1 cellular context compared by ENCODE assay signal in the genomic region with DNA sequence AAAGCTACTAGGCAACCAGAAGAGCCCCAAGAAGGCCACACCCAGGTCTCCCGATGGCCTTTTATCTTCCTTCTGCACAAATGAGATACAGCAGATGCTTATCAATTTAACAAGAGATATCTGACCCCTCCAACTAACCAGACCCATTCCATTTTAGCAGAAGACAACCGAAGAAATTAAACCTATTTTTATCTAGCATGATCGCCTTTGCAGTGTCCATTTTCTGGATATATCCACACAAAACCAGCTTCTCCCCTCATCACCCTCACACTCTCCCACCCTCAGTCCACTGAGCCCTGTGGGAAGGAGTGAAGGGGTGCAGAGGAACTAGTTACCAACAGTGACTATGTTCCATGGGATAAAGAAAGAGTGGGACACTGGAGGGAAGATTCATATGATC.
A peak's percentile ranks its signal among the peaks of the same experiment; 100 is the strongest.
TF ChIP-seq lines count a peak whose summit lies in the region.

No MANE protein-coding gene starts in this region.

TF ChIP-seq in K562, 482 proteins besides CTCF, POLR2A, EP300 and RAD21 (continued from another document and continues in another):
- TF ChIP-seq, protein P1, sequence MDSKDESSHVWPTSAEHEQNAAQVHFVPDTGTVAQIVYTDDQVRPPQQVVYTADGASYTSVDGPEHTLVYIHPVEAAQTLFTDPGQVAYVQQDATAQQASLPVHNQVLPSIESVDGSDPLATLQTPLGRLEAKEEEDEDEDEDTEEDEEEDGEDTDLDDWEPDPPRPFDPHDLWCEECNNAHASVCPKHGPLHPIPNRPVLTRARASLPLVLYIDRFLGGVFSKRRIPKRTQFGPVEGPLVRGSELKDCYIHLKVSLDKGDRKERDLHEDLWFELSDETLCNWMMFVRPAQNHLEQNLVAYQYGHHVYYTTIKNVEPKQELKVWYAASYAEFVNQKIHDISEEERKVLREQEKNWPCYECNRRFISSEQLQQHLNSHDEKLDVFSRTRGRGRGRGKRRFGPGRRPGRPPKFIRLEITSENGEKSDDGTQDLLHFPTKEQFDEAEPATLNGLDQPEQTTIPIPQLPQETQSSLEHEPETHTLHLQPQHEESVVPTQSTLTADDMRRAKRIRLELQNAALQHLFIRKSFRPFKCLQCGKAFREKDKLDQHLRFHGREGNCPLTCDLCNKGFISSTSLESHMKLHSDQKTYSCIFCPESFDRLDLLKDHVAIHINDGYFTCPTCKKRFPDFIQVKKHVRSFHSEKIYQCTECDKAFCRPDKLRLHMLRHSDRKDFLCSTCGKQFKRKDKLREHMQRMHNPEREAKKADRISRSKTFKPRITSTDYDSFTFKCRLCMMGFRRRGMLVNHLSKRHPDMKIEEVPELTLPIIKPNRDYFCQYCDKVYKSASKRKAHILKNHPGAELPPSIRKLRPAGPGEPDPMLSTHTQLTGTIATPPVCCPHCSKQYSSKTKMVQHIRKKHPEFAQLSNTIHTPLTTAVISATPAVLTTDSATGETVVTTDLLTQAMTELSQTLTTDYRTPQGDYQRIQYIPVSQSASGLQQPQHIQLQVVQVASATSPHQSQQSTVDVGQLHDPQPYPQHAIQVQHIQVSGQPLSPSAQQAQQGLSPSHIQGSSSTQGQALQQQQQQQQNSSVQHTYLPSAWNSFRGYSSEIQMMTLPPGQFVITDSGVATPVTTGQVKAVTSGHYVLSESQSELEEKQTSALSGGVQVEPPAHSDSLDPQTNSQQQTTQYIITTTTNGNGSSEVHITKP (IDR thresholded peaks at IDR 0.05; ENCODE audit: partially characterized antibody): no peak
- TF ChIP-seq ZFP30 (CRISPR knock-in tag; IDR thresholded peaks at IDR 0.05; ENCODE audit: borderline replicate concordance): no peak
- TF ChIP-seq MTA2 (IDR thresholded peaks at IDR 0.05; ENCODE audit: low read depth): peak; percentile 66
- TF ChIP-seq DPF2 (IDR thresholded peaks at IDR 0.05): peak; percentile 62
- TF ChIP-seq CHD2 (IDR thresholded peaks at IDR 0.05; ENCODE audit: low read depth, low read length): no peak
- TF ChIP-seq, protein P2, sequence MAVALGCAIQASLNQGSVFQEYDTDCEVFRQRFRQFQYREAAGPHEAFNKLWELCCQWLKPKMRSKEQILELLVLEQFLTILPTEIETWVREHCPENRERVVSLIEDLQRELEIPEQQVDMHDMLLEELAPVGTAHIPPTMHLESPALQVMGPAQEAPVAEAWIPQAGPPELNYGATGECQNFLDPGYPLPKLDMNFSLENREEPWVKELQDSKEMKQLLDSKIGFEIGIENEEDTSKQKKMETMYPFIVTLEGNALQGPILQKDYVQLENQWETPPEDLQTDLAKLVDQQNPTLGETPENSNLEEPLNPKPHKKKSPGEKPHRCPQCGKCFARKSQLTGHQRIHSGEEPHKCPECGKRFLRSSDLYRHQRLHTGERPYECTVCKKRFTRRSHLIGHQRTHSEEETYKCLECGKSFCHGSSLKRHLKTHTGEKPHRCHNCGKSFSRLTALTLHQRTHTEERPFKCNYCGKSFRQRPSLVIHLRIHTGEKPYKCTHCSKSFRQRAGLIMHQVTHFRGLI (CRISPR knock-in tag; IDR thresholded peaks at IDR 0.05): 0 out of 2 replicates have a peak, but pooled peaks have one; percentile 60
- TF ChIP-seq, protein P3, sequence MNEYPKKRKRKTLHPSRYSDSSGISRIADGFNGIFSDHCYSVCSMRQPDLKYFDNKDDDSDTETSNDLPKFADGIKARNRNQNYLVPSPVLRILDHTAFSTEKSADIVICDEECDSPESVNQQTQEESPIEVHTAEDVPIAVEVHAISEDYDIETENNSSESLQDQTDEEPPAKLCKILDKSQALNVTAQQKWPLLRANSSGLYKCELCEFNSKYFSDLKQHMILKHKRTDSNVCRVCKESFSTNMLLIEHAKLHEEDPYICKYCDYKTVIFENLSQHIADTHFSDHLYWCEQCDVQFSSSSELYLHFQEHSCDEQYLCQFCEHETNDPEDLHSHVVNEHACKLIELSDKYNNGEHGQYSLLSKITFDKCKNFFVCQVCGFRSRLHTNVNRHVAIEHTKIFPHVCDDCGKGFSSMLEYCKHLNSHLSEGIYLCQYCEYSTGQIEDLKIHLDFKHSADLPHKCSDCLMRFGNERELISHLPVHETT (CRISPR knock-in tag; conservative IDR thresholded peaks at IDR 0.05 in 1 of 2, IDR thresholded peaks at IDR 0.05 in 1 of 2): no peak
- TF ChIP-seq, protein P4, sequence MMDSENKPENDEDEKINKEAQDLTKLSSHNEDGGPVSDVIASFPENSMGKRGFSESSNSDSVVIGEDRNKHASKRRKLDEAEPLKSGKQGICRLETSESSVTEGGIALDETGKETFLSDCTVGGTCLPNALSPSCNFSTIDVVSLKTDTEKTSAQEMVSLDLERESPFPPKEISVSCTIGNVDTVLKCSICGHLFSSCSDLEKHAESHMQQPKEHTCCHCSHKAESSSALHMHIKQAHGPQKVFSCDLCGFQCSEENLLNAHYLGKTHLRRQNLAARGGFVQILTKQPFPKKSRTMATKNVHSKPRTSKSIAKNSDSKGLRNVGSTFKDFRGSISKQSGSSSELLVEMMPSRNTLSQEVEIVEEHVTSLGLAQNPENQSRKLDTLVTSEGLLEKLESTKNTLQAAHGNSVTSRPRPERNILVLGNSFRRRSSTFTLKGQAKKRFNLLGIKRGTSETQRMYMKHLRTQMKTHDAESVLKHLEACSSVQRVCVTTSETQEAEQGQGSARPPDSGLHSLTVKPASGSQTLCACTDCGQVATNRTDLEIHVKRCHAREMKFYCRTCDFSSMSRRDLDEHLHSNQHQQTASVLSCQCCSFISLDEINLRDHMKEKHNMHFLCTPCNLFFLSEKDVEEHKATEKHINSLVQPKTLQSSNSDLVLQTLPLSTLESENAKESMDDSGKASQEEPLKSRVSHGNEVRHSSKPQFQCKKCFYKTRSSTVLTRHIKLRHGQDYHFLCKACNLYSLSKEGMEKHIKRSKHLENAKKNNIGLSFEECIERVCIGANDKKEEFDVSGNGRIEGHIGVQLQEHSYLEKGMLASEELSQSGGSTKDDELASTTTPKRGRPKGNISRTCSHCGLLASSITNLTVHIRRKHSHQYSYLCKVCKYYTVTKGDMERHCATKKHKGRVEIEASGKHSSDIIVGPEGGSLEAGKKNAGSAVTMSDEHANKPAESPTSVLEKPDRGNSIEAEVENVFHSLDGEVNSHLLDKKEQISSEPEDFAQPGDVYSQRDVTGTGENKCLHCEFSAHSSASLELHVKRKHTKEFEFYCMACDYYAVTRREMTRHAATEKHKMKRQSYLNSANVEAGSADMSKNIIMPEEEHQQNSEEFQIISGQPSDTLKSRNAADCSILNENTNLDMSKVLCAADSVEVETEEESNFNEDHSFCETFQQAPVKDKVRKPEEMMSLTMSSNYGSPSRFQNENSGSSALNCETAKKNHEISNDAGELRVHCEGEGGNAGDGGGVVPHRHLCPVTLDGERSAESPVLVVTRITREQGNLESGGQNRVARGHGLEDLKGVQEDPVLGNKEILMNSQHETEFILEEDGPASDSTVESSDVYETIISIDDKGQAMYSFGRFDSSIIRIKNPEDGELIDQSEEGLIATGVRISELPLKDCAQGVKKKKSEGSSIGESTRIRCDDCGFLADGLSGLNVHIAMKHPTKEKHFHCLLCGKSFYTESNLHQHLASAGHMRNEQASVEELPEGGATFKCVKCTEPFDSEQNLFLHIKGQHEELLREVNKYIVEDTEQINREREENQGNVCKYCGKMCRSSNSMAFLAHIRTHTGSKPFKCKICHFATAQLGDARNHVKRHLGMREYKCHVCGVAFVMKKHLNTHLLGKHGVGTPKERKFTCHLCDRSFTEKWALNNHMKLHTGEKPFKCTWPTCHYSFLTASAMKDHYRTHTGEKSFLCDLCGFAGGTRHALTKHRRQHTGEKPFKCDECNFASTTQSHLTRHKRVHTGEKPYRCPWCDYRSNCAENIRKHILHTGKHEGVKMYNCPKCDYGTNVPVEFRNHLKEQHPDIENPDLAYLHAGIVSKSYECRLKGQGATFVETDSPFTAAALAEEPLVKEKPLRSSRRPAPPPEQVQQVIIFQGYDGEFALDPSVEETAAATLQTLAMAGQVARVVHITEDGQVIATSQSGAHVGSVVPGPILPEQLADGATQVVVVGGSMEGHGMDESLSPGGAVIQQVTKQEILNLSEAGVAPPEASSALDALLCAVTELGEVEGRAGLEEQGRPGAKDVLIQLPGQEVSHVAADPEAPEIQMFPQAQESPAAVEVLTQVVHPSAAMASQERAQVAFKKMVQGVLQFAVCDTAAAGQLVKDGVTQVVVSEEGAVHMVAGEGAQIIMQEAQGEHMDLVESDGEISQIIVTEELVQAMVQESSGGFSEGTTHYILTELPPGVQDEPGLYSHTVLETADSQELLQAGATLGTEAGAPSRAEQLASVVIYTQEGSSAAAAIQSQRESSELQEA (IDR thresholded peaks at IDR 0.05; ENCODE audit: low read depth): no peak
- 0 out of 2 replicates have a peak, but pooled peaks have one; percentile 27 for TF ChIP-seq ZNF707 (CRISPR knock-in tag; conservative IDR thresholded peaks at IDR 0.05)
- no peak for TF ChIP-seq ILK (tag; IDR thresholded peaks at IDR 0.05; ENCODE audit: borderline replicate concordance, low read depth)
- no peak for TF ChIP-seq NR4A1 (CRISPR knock-in tag; IDR thresholded peaks at IDR 0.05)
- peak; percentile 81; the same call in 1 of the 2 replicates for TF ChIP-seq NR4A1 (tag; IDR thresholded peaks at IDR 0.05)
- no peak for TF ChIP-seq EZH2 (IDR thresholded peaks at IDR 0.05; ENCODE audit: borderline replicate concordance, low read depth, low read length)
- TF ChIP-seq NFIX (CRISPR knock-in tag; IDR thresholded peaks at IDR 0.05; ENCODE audit: low read depth): no peak
- TF ChIP-seq, protein P5, sequence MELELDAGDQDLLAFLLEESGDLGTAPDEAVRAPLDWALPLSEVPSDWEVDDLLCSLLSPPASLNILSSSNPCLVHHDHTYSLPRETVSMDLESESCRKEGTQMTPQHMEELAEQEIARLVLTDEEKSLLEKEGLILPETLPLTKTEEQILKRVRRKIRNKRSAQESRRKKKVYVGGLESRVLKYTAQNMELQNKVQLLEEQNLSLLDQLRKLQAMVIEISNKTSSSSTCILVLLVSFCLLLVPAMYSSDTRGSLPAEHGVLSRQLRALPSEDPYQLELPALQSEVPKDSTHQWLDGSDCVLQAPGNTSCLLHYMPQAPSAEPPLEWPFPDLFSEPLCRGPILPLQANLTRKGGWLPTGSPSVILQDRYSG (tag; conservative IDR thresholded peaks at IDR 0.05; ENCODE audit: low read depth): 0 out of 2 replicates have a peak, but pooled peaks have one; percentile 25
- TF ChIP-seq, protein P6, sequence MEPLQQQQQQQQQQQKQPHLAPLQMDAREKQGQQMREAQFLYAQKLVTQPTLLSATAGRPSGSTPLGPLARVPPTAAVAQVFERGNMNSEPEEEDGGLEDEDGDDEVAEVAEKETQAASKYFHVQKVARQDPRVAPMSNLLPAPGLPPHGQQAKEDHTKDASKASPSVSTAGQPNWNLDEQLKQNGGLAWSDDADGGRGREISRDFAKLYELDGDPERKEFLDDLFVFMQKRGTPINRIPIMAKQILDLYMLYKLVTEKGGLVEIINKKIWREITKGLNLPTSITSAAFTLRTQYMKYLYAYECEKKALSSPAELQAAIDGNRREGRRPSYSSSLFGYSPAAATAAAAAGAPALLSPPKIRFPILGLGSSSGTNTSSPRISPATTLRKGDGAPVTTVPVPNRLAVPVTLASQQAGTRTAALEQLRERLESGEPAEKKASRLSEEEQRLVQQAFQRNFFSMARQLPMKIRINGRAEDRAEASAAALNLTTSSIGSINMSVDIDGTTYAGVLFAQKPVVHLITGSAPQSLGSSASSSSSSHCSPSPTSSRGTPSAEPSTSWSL (CRISPR knock-in tag; IDR thresholded peaks at IDR 0.05; ENCODE audit: borderline replicate concordance): peak; percentile 46; the same call in 1 of the 2 replicates
- TF ChIP-seq, protein P7, sequence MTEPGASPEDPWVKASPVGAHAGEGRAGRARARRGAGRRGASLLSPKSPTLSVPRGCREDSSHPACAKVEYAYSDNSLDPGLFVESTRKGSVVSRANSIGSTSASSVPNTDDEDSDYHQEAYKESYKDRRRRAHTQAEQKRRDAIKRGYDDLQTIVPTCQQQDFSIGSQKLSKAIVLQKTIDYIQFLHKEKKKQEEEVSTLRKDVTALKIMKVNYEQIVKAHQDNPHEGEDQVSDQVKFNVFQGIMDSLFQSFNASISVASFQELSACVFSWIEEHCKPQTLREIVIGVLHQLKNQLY (CRISPR knock-in tag; conservative IDR thresholded peaks at IDR 0.05): no peak
- peak; percentile 83 for TF ChIP-seq TAL1 (IDR thresholded peaks at IDR 0.05)
- TF ChIP-seq, protein P8, sequence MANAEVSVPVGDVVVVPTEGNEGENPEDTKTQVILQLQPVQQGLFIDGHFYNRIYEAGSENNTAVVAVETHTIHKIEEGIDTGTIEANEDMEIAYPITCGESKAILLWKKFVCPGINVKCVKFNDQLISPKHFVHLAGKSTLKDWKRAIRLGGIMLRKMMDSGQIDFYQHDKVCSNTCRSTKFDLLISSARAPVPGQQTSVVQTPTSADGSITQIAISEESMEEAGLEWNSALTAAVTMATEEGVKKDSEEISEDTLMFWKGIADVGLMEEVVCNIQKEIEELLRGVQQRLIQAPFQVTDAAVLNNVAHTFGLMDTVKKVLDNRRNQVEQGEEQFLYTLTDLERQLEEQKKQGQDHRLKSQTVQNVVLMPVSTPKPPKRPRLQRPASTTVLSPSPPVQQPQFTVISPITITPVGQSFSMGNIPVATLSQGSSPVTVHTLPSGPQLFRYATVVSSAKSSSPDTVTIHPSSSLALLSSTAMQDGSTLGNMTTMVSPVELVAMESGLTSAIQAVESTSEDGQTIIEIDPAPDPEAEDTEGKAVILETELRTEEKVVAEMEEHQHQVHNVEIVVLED (CRISPR knock-in tag; IDR thresholded peaks at IDR 0.05): no peak
- peak; percentile 58; the same call in 1 of the 2 replicates for TF ChIP-seq SOX6 (IDR thresholded peaks at IDR 0.05)
- TF ChIP-seq NFE2 (IDR thresholded peaks at IDR 0.05; ENCODE audit: low read depth): no peak
- 0 out of 2 replicates have a peak, but pooled peaks have one; percentile 49 for TF ChIP-seq PYGO2 (tag; IDR thresholded peaks at IDR 0.05)
- TF ChIP-seq TOE1 (IDR thresholded peaks at IDR 0.05; ENCODE audit: borderline replicate concordance): no peak
- no peak for TF ChIP-seq TOE1 (CRISPR knock-in tag; IDR thresholded peaks at IDR 0.05; ENCODE audit: borderline replicate concordance, low read depth)
- no peak for TF ChIP-seq KLF10 (CRISPR knock-in tag; IDR thresholded peaks at IDR 0.05)
- no peak for TF ChIP-seq SETDB1 (IDR thresholded peaks at IDR 0.05; ENCODE audit: low read length)
- no peak for TF ChIP-seq ZNF79 (CRISPR knock-in tag; IDR thresholded peaks at IDR 0.05; ENCODE audit: low read depth)
- TF ChIP-seq ARID1B (IDR thresholded peaks at IDR 0.05): peak; percentile 88
- no peak for TF ChIP-seq ELF1 (tag; IDR thresholded peaks at IDR 0.05)
- no peak for TF ChIP-seq ZNF239 (CRISPR knock-in tag; IDR thresholded peaks at IDR 0.05)
- TF ChIP-seq, protein P9, sequence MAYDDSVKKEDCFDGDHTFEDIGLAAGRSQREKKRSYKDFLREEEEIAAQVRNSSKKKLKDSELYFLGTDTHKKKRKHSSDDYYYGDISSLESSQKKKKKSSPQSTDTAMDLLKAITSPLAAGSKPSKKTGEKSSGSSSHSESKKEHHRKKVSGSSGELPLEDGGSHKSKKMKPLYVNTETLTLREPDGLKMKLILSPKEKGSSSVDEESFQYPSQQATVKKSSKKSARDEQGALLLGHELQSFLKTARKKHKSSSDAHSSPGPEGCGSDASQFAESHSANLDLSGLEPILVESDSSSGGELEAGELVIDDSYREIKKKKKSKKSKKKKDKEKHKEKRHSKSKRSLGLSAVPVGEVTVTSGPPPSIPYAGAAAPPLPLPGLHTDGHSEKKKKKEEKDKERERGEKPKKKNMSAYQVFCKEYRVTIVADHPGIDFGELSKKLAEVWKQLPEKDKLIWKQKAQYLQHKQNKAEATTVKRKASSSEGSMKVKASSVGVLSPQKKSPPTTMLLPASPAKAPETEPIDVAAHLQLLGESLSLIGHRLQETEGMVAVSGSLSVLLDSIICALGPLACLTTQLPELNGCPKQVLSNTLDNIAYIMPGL (CRISPR knock-in tag; IDR thresholded peaks at IDR 0.05): no peak
- no peak for TF ChIP-seq SMARCA5 (IDR thresholded peaks at IDR 0.05)
- no peak for TF ChIP-seq ZC3H8 (IDR thresholded peaks at IDR 0.05)
- no peak for TF ChIP-seq MAZ (CRISPR knock-in tag; conservative IDR thresholded peaks at IDR 0.05 in 1 of 2, IDR thresholded peaks at IDR 0.05 in 1 of 2)
